Comparison of ENCODE assay signal across 11 cellular contexts in genomic region chr12:47704719-47705118, GRCh38. TPM values are rescaled to one million over a fixed set of nuclear protein-coding genes. Genes with fewer than 3 reads are reported as not detected.
DNase-seq lines count a peak whose midpoint lies in the region; ATAC-seq and TF ChIP-seq lines count a peak whose summit lies in the region.
"Had no signal": no experiment of that assay in that cellular context is flagged by ENCODE, and none has a peak within 500 bp of the region (broad histone marks: within the 10 kb centered on the region; RNA-seq: fewer than 3 reads in every experiment).

No MANE protein-coding gene starts in this region.

- peak overlapping the region; percentile 76 for H3K4me2 ChIP-seq in SK-N-SH
- H3K4me2 ChIP-seq in skeletal muscle satellite cell (ENCODE audit: low read length) = peak overlapping the region; percentile 84

- H3F3A ChIP-seq in SK-N-SH (replicated peaks; ENCODE audit: insufficient read depth) = no peaks in the 10 kb centered on the region

- TF ChIP-seq EP300 in SK-N-SH (IDR thresholded peaks at IDR 0.05; ENCODE audit: borderline replicate concordance in 1 of 2, low read depth in 1 of 2, low read length in 1 of 2) = no peak

- H3K36me3 ChIP-seq in SK-N-SH (replicated peaks in 1 of 2; ENCODE audit: control insufficient read depth in 1 of 2, insufficient read depth in 2 of 2, low read length in 1 of 2) = peaks cover 14 to 22% of the 10 kb centered on the region in 2 experiments
- H3K36me3 ChIP-seq in skeletal muscle satellite cell (ENCODE audit: insufficient read depth, low read length) = peaks cover 12% of the 10 kb centered on the region

- ATAC-seq in SK-N-SH treated with all-trans-retinoic acid at 6 μM for 48 hours = no peak
- ATAC-seq in T-helper 17 cell = no peak
- ATAC-seq in HG03520 (IDR thresholded peaks at IDR 0.05; ENCODE audit: unreplicated experiment) = no peak
- ATAC-seq in GM19455 (IDR thresholded peaks at IDR 0.05; ENCODE audit: unreplicated experiment) = no peak

- no peaks in the 10 kb centered on the region for H4K20me1 ChIP-seq in SK-N-SH (ENCODE audit: insufficient read depth)

- H3K4me1 Mint-ChIP-seq in T-helper 17 cell = peaks cover 47% of the 10 kb centered on the region

- H3K9ac ChIP-seq in SK-N-SH = peak overlapping the region; percentile 73; the same call in 1 of the 2 replicates
- peak overlapping the region; percentile 85 for H3K9ac ChIP-seq in skeletal muscle satellite cell (ENCODE audit: low read depth, low read length)

- TF ChIP-seq CTCF in SK-N-SH (IDR thresholded peaks at IDR 0.05) (no peak), fibroblast of the aortic adventitia (IDR thresholded peaks at IDR 0.05; ENCODE audit: insufficient read depth, low read length) (no peak)

- H3K27me3 Mint-ChIP-seq in T-helper 17 cell = no peaks in the 10 kb centered on the region

- H3K4me1 ChIP-seq in SK-N-SH (ENCODE audit: control insufficient read depth in 1 of 2, insufficient read depth in 2 of 2, low read depth in 1 of 2, low read length in 1 of 2) (peaks cover 0 to 5% of the 10 kb centered on the region in 2 experiments; a peak in 2 of 4 replicates), skeletal muscle satellite cell (ENCODE audit: control insufficient read depth, insufficient read depth, low read length) (peaks cover 3% of the 10 kb centered on the region)

- no peak overlapping the region for H3K27ac ChIP-seq in SK-N-SH (ENCODE audit: low read depth in 2 of 2, low read length in 1 of 2)

- peak overlapping the region; percentile 99 for H3K4me3 Mint-ChIP-seq in T-helper 17 cell

- H3K79me2 ChIP-seq in SK-N-SH (ENCODE audit: insufficient read depth) = peaks cover 39% of the 10 kb centered on the region

- DNase-seq in SK-N-SH = no peak
- no peak for DNase-seq in T-helper 17 cell
- DNase-seq in fibroblast of the aortic adventitia (ENCODE audit: low read depth) = no peak
- DNase-seq in COR-L47 (lab: John Stamatoyannopoulos, UW) = no peak
- DNase-seq: NCI-H1417 treated with DMSO at 0.1 percent for 48 hours had no signal

- H3K27me3 ChIP-seq in SK-N-SH (ENCODE audit: insufficient read depth) (no peaks in the 10 kb centered on the region), skeletal muscle satellite cell (ENCODE audit: control insufficient read depth, insufficient read depth, low read length) (no peaks in the 10 kb centered on the region)

- H3K36me3 Mint-ChIP-seq in T-helper 17 cell (ENCODE audit: low read depth) = peaks cover 6% of the 10 kb centered on the region

- POLR2A ChIA-PET in SK-N-SH (lab: Yijun Ruan, JAX) = no interaction called here

- H3K4me3 ChIP-seq in SK-N-SH (ENCODE audit: low read depth in 2 of 2, low read length in 1 of 2) (peak overlapping the region; percentile 83 to 86), fibroblast of the aortic adventitia (ENCODE audit: low read depth, low read length) (peak overlapping the region; percentile 84), skeletal muscle satellite cell (ENCODE audit: low read length) (peak overlapping the region; percentile 84)

- H2AFZ ChIP-seq in SK-N-SH (ENCODE audit: low read depth) = peak overlapping the region; percentile 88; the same call in 1 of the 2 replicates

- 95% methylated on average over 9 of the region's 9 CpGs for WGBS in SK-N-SH (ENCODE audit: low lambda C conversion rate)

- H3K9me2 ChIP-seq in SK-N-SH = no peaks in the 10 kb centered on the region

- TF ChIP-seq RAD21 in SK-N-SH (IDR thresholded peaks at IDR 0.05; ENCODE audit: low read length) = no peak

- H3K9me3 ChIP-seq in SK-N-SH (no peaks in the 10 kb centered on the region), T-helper 17 cell (ENCODE audit: control insufficient read depth, low read length, poor library complexity, severe bottlenecking) (no peaks in the 10 kb centered on the region), skeletal muscle satellite cell (replicated peaks; ENCODE audit: low read length) (no peaks in the 10 kb centered on the region)

- CTCF ChIA-PET in SK-N-SH (lab: Yijun Ruan, JAX) = interaction anchor here (0.9 to 43.0 kb wide), 7 partner anchors 11 to 132 kb away, joined by 3 to 1294 read pairs (median 7); partner anchors contain the start of genes RAPGEF3 and SLC48A1

- H3K27ac Mint-ChIP-seq in T-helper 17 cell = peak overlapping the region; percentile 98

TF ChIP-seq in SK-N-SH, 30 proteins besides CTCF, POLR2A, EP300 and RAD21 (continues in another document):
- TF ChIP-seq MEF2A (IDR thresholded peaks at IDR 0.05; ENCODE audit: borderline replicate concordance, low read depth) = no peak
- TF ChIP-seq FOXJ3 (CRISPR knock-in tag; IDR thresholded peaks at IDR 0.05) = no peak
- no peak for TF ChIP-seq POLR2AphosphoS5 (IDR thresholded peaks at IDR 0.05; ENCODE audit: low read depth, low read length)
- TF ChIP-seq JUND (IDR thresholded peaks at IDR 0.05) = no peak
- no peak for TF ChIP-seq RFX5 (IDR thresholded peaks at IDR 0.05; ENCODE audit: low read length)
- TF ChIP-seq USF1 (IDR thresholded peaks at IDR 0.05; ENCODE audit: borderline replicate concordance, low read depth) = no peak
- TF ChIP-seq NFIC (IDR thresholded peaks at IDR 0.05; ENCODE audit: borderline replicate concordance) = no peak
- TF ChIP-seq GATA2 (CRISPR knock-in tag; IDR thresholded peaks at IDR 0.05) = no peak
- no peak for TF ChIP-seq RXRA (IDR thresholded peaks at IDR 0.05; ENCODE audit: borderline replicate concordance, low read depth)
- no peak for TF ChIP-seq SMC3 (IDR thresholded peaks at IDR 0.05; ENCODE audit: low read depth, low read length)
- no peak for TF ChIP-seq CHD2 (IDR thresholded peaks at IDR 0.05; ENCODE audit: low read length, partially characterized antibody)

TF ChIP-seq in SK-N-SH treated with all-trans-retinoic acid at 6 μM for 48 hours, 23 proteins besides CTCF, POLR2A, EP300 and RAD21 (continues in another document):
- TF ChIP-seq OSR1 (CRISPR knock-in tag; IDR thresholded peaks at IDR 0.05) (no peak), RARB (CRISPR knock-in tag; IDR thresholded peaks at IDR 0.05) (no peak), TOX (CRISPR knock-in tag; IDR thresholded peaks at IDR 0.05; ENCODE audit: borderline replicate concordance) (no peak), PPARA (CRISPR knock-in tag; IDR thresholded peaks at IDR 0.05; ENCODE audit: borderline replicate concordance) (no peak), ZC3H10 (CRISPR knock-in tag; IDR thresholded peaks at IDR 0.05) (no peak), ZNF565 (CRISPR knock-in tag; conservative IDR thresholded peaks at IDR 0.05; ENCODE audit: low read depth) (no peak), CSRNP3 (CRISPR knock-in tag; IDR thresholded peaks at IDR 0.05) (no peak), POU6F1 (CRISPR knock-in tag; IDR thresholded peaks at IDR 0.05; ENCODE audit: borderline replicate concordance, low read depth) (no peak), BACH2 (CRISPR knock-in tag; IDR thresholded peaks at IDR 0.05; ENCODE audit: borderline replicate concordance) (no peak), ZNF70 (CRISPR knock-in tag; IDR thresholded peaks at IDR 0.05) (no peak), ZFP30 (CRISPR knock-in tag; IDR thresholded peaks at IDR 0.05) (no peak), ZFP3 (CRISPR knock-in tag; IDR thresholded peaks at IDR 0.05) (no peak), ARNTL (CRISPR knock-in tag; IDR thresholded peaks at IDR 0.05; ENCODE audit: borderline replicate concordance, low read depth) (no peak), SNAI2 (CRISPR knock-in tag; IDR thresholded peaks at IDR 0.05) (no peak), ESRRG (CRISPR knock-in tag; IDR thresholded peaks at IDR 0.05) (no peak)

RNA-seq across cellular contexts. Expression of gene RPAP3, which starts 1.1 kb away (rescaled TPM):
- 6.7 and 9.3 TPM in 2 replicates for polyA plus RNA-seq in SK-N-SH (2012; rRNA removed)
- 11.0 and 15.7 TPM in 2 replicates for polyA plus RNA-seq in SK-N-SH (2012; cell fraction: cytosol; rRNA removed)
- polyA plus RNA-seq in SK-N-SH (2012; cell fraction: nucleus; rRNA removed) = 2.4 and 7.6 TPM in 2 replicates
- 10 to 100 TPM; 22.7 to 23.5 TPM for total RNA-seq in T-helper 17 cell
- 15.7 and 25.7 TPM in 2 replicates for total RNA-seq in fibroblast of the aortic adventitia (ENCODE audit: low replicate concordance)
- 14.6 and 18.5 TPM in 2 replicates for total RNA-seq in skeletal muscle satellite cell (2012; rRNA removed)

RNA-seq across cellular contexts. Expression of gene ENDOU, which starts 20.6 kb away (rescaled TPM):
- not detected in 2 replicates for polyA plus RNA-seq in SK-N-SH (2012; rRNA removed)
- not detected in 2 replicates for polyA plus RNA-seq in SK-N-SH (2012; cell fraction: cytosol; rRNA removed)
- polyA plus RNA-seq in SK-N-SH (2012; cell fraction: nucleus; rRNA removed) = not detected in 2 replicates
- total RNA-seq in T-helper 17 cell (under 1 TPM in 1 of 2 donors, not detected in 1; 0.12 TPM), fibroblast of the aortic adventitia (ENCODE audit: low replicate concordance) (0.36 TPM in 1 of 2 replicates, not detected in the other)
- total RNA-seq in skeletal muscle satellite cell (2012; rRNA removed) = 0.22 and 0.25 TPM in 2 replicates
- total RNA-seq: A172, temporal lobe had no signal

RNA-seq across cellular contexts. Expression of gene RAPGEF3, which starts 54.0 kb away (rescaled TPM):
- 0.90 and 0.93 TPM in 2 replicates for polyA plus RNA-seq in SK-N-SH (2012; rRNA removed)
- 0.23 and 0.42 TPM in 2 replicates for polyA plus RNA-seq in SK-N-SH (2012; cell fraction: cytosol; rRNA removed)
- 3.8 and 4.7 TPM in 2 replicates for polyA plus RNA-seq in SK-N-SH (2012; cell fraction: nucleus; rRNA removed)
- under 1 TPM; 0.27 to 0.55 TPM for total RNA-seq in T-helper 17 cell
- 5.2 and 16.6 TPM in 2 replicates for total RNA-seq in fibroblast of the aortic adventitia (ENCODE audit: low replicate concordance)
- 1.1 and 2.3 TPM in 2 replicates for total RNA-seq in skeletal muscle satellite cell (2012; rRNA removed)
